In genomic region chr14:65024957-65025356, GRCh38 we compare ENCODE assay signal across 24 cellular contexts. TPM values are rescaled to one million over a fixed set of nuclear protein-coding genes. Genes with fewer than 3 reads are reported as not detected.
DNase-seq lines count a peak whose midpoint lies in the region; ATAC-seq and TF ChIP-seq lines count a peak whose summit lies in the region.
"Had no signal": no experiment of that assay in that cellular context is flagged by ENCODE, and none has a peak within 500 bp of the region (broad histone marks: within the 10 kb centered on the region; RNA-seq: fewer than 3 reads in every experiment).

No MANE protein-coding gene starts in this region.

- H3K27me3 Mint-ChIP-seq in activated CD8-positive, alpha-beta T cell treated with anti-CD3 and anti-CD28 coated beads for 36 hours, result no peaks in the 10 kb centered on the region
- H3K27me3 Mint-ChIP-seq: B cell had no signal

- TF ChIP-seq EP300 in suprapubic skin (IDR thresholded peaks at IDR 0.05), result peak; percentile 42

- POLR2A ChIA-PET in activated CD8-positive, alpha-beta T cell treated with anti-CD3 and anti-CD28 coated beads for 36 hours (lab: Charles Lee), result interaction anchor here (1.6 kb wide), 1 partner anchor 18 kb away, joined by 7 read pairs; no protein-coding TSS in a partner anchor

- H3K9me3 Mint-ChIP-seq in activated CD8-positive, alpha-beta T cell treated with anti-CD3 and anti-CD28 coated beads for 36 hours, result no peaks in the 10 kb centered on the region

- no peak overlapping the region for H3K4me3 Mint-ChIP-seq in activated CD8-positive, alpha-beta T cell treated with anti-CD3 and anti-CD28 coated beads for 36 hours
- H3K4me3 Mint-ChIP-seq: B cell had no signal

- H3K9me3 ChIP-seq in RWPE2 (ENCODE audit: severe bottlenecking), result no peaks in the 10 kb centered on the region
- H3K9me3 ChIP-seq in esophagus squamous epithelium, result no peaks in the 10 kb centered on the region
- no peaks in the 10 kb centered on the region for H3K9me3 ChIP-seq in muscle layer of colon (ENCODE audit: low read length)
- H3K9me3 ChIP-seq in suprapubic skin, result no peaks in the 10 kb centered on the region
- H3K9me3 ChIP-seq: A549, SK-N-SH had no signal

- peaks cover 22% of the 10 kb centered on the region for H3K36me3 ChIP-seq in RWPE2 (ENCODE audit: low read depth)
- H3K36me3 ChIP-seq in esophagus squamous epithelium, result peaks cover 0 to 29% (median 0%) of the 10 kb centered on the region in 3 donors
- peaks cover 14% of the 10 kb centered on the region for H3K36me3 ChIP-seq in muscle layer of colon (ENCODE audit: insufficient read depth, low read length)
- H3K36me3 ChIP-seq in suprapubic skin, result peaks cover 5% of the 10 kb centered on the region

- no peaks in the 10 kb centered on the region for H3K27me3 ChIP-seq in RWPE2 (ENCODE audit: insufficient read depth, poor library complexity, severe bottlenecking)
- no peaks in the 10 kb centered on the region for H3K27me3 ChIP-seq in esophagus squamous epithelium
- no peaks in the 10 kb centered on the region for H3K27me3 ChIP-seq in muscle layer of colon (ENCODE audit: control insufficient read depth in 1 of 2, insufficient read depth in 2 of 2, low read length in 2 of 2)
- no peaks in the 10 kb centered on the region for H3K27me3 ChIP-seq in suprapubic skin

- CTCF ChIA-PET in activated CD8-positive, alpha-beta T cell treated with anti-CD3 and anti-CD28 coated beads for 36 hours (lab: Charles Lee), result no interaction called here

- TF ChIP-seq CTCF in RWPE2 (IDR thresholded peaks at IDR 0.05; ENCODE audit: poor library complexity, severe bottlenecking), result no peak
- TF ChIP-seq CTCF in esophagus squamous epithelium (IDR thresholded peaks at IDR 0.05), result no peak
- TF ChIP-seq CTCF in suprapubic skin (IDR thresholded peaks at IDR 0.05), result no peak
- no peak for TF ChIP-seq CTCF in activated CD8-positive, alpha-beta T cell treated with anti-CD3 and anti-CD28 coated beads for 36 hours (IDR thresholded peaks at IDR 0.05)

- intact Hi-C loops in esophagus squamous epithelium (cut with DNase I), result no loop called here
- intact Hi-C loops in activated CD8-positive, alpha-beta T cell treated with anti-CD3 and anti-CD28 coated beads for 36 hours (cut with micrococcal nuclease), result no loop called here

- H3K4me1 ChIP-seq in RWPE2 (ENCODE audit: insufficient read depth, poor library complexity, severe bottlenecking) (no peaks in the 10 kb centered on the region), esophagus squamous epithelium (peaks cover 9 to 62% (median 11%) of the 10 kb centered on the region in 3 donors), muscle layer of colon (ENCODE audit: insufficient read depth, low read length) (peaks cover 6% of the 10 kb centered on the region), suprapubic skin (peaks cover 19% of the 10 kb centered on the region)

- no peak overlapping the region for H3K9ac ChIP-seq in muscle layer of colon (ENCODE audit: low read length)
- H3K9ac ChIP-seq: SK-N-SH had no signal

- H3K4me1 Mint-ChIP-seq in activated CD8-positive, alpha-beta T cell treated with anti-CD3 and anti-CD28 coated beads for 36 hours (ENCODE audit: low read depth), result no peaks in the 10 kb centered on the region

- H3K27ac ChIP-seq in RWPE2 (ENCODE audit: poor library complexity, severe bottlenecking) (no peak overlapping the region), esophagus squamous epithelium (peak overlapping the region; percentile 18 to 92 (median 88)), muscle layer of colon (ENCODE audit: low read depth, low read length) (peak overlapping the region; percentile 41), suprapubic skin (peak overlapping the region; percentile 88)
- H3K27ac ChIP-seq: A549, HL-60, PC-9 had no signal

- no peak overlapping the region for H3K27ac Mint-ChIP-seq in activated CD8-positive, alpha-beta T cell treated with anti-CD3 and anti-CD28 coated beads for 36 hours
- H3K27ac Mint-ChIP-seq: B cell had no signal

- no peak overlapping the region for H3K4me3 ChIP-seq in RWPE2 (ENCODE audit: severe bottlenecking)
- H3K4me3 ChIP-seq in esophagus squamous epithelium, result no peak overlapping the region
- no peak overlapping the region for H3K4me3 ChIP-seq in muscle layer of colon (ENCODE audit: low read depth in 1 of 2, low read length in 2 of 2)
- no peak overlapping the region for H3K4me3 ChIP-seq in suprapubic skin
- H3K4me3 ChIP-seq: A549, PC-9 had no signal

- DNase-seq in RWPE2 (ENCODE audit: low spot score) (no peak), esophagus squamous epithelium (lab: John Stamatoyannopoulos, UW) (no peak), suprapubic skin (ENCODE audit: low spot score in 2 of 2) (no peak), DMS53 treated with DMSO at 0.1 percent for 48 hours (lab: John Stamatoyannopoulos, UW; ENCODE audit: unreplicated experiment) (no peak)
- DNase-seq in activated CD8-positive, alpha-beta T cell treated with anti-CD3 and anti-CD28 coated beads for 36 hours, result no peak
- DNase-seq: DMS53, EL, GF-D8, KG1, NCI-H1092 treated with DMSO at 0.1 percent for 48 hours, NCI-H1436 treated with DMSO at 0.1 percent for 48 hours, NCI-H1930, NCI-H2227 treated with DMSO at 0.1 percent for 48 hours, NCI-H510A treated with DMSO at 0.1 percent for 48 hours, NCI-H748 treated with DMSO at 0.1 percent for 48 hours, PC-9, RPMI8226, SIG-M5, SK-N-SH had no signal

- TF ChIP-seq POLR2A in esophagus squamous epithelium (IDR thresholded peaks at IDR 0.05) (no peak), suprapubic skin (IDR thresholded peaks at IDR 0.05) (no peak)

- peaks cover 7% of the 10 kb centered on the region for H3K36me3 Mint-ChIP-seq in activated CD8-positive, alpha-beta T cell treated with anti-CD3 and anti-CD28 coated beads for 36 hours (ENCODE audit: low read depth)

- 62 to 76% methylated on average over 5 of the region's 5 CpGs for WGBS in esophagus squamous epithelium, 2 donors
- WGBS in suprapubic skin, result 75% methylated on average over 5 of the region's 5 CpGs

- ATAC-seq in RWPE2 (ENCODE audit: low read depth) (0 out of 3 replicates have a peak, but pooled peaks have one; percentile 17), HG03457 (IDR thresholded peaks at IDR 0.05; ENCODE audit: unreplicated experiment) (no peak)
- no peak for ATAC-seq in activated CD8-positive, alpha-beta T cell treated with anti-CD3 and anti-CD28 coated beads for 36 hours
- ATAC-seq: A549 had no signal

RNA-seq across cellular contexts. Expression of gene FNTB, which starts 38.3 kb away (rescaled TPM):
- 10 to 100 TPM; 16.2 to 20.4 (median 18.2) TPM for total RNA-seq in esophagus squamous epithelium
- total RNA-seq in suprapubic skin, result 10 to 100 TPM; 40.6 to 44.6 (median 43.2) TPM
- total RNA-seq in activated CD8-positive, alpha-beta T cell treated with anti-CD3 and anti-CD28 coated beads for 36 hours, result 10 to 100 TPM; 18.8 to 23.5 TPM

RNA-seq across cellular contexts. Expression of gene RAB15, which starts 52.8 kb away (rescaled TPM):
- total RNA-seq in esophagus squamous epithelium (1 to 10 TPM; 2.5 to 7.0 (median 5.2) TPM), suprapubic skin (10 to 100 TPM in 3 of 4 donors, 1 to 10 TPM in 1; 9.6 to 17.0 (median 15.1) TPM)
- 1 to 10 TPM; 2.1 to 2.3 TPM for total RNA-seq in activated CD8-positive, alpha-beta T cell treated with anti-CD3 and anti-CD28 coated beads for 36 hours
